1 cellular context compared by ENCODE assay signal in the genomic region with DNA sequence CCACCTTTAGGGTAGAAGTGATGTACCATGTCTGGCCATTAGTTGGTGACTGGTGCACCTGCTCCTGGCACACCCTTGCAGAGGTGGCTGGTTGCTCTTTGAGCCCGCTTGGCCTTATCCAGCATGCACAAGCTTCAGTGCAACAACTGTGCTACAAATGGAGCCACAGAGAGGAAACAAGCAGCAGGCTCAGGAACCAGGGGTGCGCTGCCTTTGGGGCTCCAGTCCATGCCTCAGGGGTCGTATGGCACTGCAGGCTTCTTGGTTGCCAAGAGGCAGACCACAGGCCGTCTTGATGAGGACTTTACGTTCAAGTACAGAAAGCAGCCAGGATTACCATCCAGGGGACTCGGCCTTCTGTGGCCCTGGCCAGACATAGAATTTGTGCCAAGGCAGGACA. TPM values are rescaled to one million over a fixed set of nuclear protein-coding genes. Genes with fewer than 3 reads are reported as not detected.
"Had no signal": no experiment of that assay in that cellular context is flagged by ENCODE, and none has a peak within 500 bp of the region (broad histone marks: within the 10 kb centered on the region; RNA-seq: fewer than 3 reads in every experiment).

No MANE protein-coding gene starts in this region.

RNA-seq across cellular contexts. Expression of a gene that starts 44.6 kb away (rescaled TPM):
- total RNA-seq: G401 had no signal
